ENCODE assay signal across 38 cellular contexts in the genomic region with DNA sequence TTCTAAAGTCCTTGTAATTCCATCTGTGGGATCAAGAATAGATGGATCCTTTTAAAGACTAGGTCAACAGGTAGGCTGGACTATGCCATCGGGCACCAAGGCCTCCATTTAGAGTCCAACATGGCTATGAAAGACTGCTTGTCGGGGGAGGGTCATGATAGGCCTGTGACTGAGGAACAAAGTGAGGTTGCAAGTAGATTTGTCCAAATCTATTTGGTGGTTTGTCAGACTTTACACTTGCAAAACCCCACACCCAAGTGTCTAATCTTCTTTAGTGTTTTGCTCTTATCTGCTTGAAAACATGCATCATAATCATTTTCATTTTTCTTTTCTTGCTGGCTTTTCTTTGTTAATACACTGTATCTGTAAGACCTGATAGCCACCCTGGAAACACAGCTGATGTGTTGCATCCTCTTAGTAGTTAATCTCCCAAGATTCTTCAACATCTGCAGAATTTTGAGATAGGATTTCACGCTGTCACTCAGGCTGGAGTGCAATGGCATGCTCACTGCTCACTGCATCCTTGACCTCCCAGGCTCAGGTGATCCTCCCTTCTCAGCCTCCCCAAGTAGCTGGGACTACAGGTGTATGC. TPM values are rescaled to one million over a fixed set of nuclear protein-coding genes. Genes with fewer than 3 reads are reported as not detected.
"Had no signal": no experiment of that assay in that cellular context is flagged by ENCODE, and none has a peak within 500 bp of the region (broad histone marks: within the 10 kb centered on the region; RNA-seq: fewer than 3 reads in every experiment).

No MANE protein-coding gene starts in this region.

- DNase-seq: activated CD4-positive, alpha-beta memory T cell treated with anti-CD3 and anti-CD28 coated beads for 36 hours; activated CD4-positive, alpha-beta T cell treated with anti-CD3 and anti-CD28 coated beads for 36 hours; activated CD4-positive, alpha-beta T cell treated with anti-CD3 and anti-CD28 coated beads, Interleukin-2, amount 10 ng/mL, durations not matched to agents 24 days and 14 days; activated CD4-positive, CD25-positive, alpha-beta regulatory T cell; activated CD4-positive, CD25-positive, alpha-beta regulatory T cell treated with anti-CD3 and anti-CD28 coated beads, Interleukin-2, amount 50 U/mL, for 72 hours; activated CD8-positive, alpha-beta memory T cell treated with anti-CD3 and anti-CD28 coated beads, Interleukin-2, amount 10 ng/mL, durations not matched to agents 7 days and 5 days; activated CD8-positive, alpha-beta memory T cell treated with anti-CD3 and anti-CD28 coated beads, Interleukin-2, amount 50 U/mL, for 4 hours; activated CD8-positive, alpha-beta T cell treated with anti-CD3 and anti-CD28 coated beads, Interleukin-2, amount 10 ng/mL, durations not matched to agents 7 days and 5 days; activated effector memory CD4-positive, alpha-beta T cell treated with anti-CD3 and anti-CD28 coated beads, Interleukin-2, amount 50 U/mL, for 16 hours; activated naive CD4-positive, alpha-beta T cell treated with anti-CD3 and anti-CD28 coated beads for 36 hours; activated naive CD8-positive, alpha-beta T cell treated with anti-CD3 and anti-CD28 coated beads for 36 hours; activated naive CD8-positive, alpha-beta T cell treated with anti-CD3 and anti-CD28 coated beads, Interleukin-2, amount 50 U/mL, for 24 hours; activated T-cell treated with anti-CD3 and anti-CD28 coated beads, Interleukin-2, amount 50 U/mL, for 1 hour; activated T-cell treated with anti-CD3 and anti-CD28 coated beads, Interleukin-2, amount 50 U/mL, for 48 hours; adrenal gland; amygdala; aorta; body of pancreas; central memory CD4-positive, alpha-beta T cell; cerebellar nuclear complex; colonic mucosa; effector CD8-positive, alpha-beta T cell; foreskin fibroblast; head of caudate nucleus; T-helper 1 cell; T-helper 17 cell; T1000 had no signal

- H3K27me3 ChIP-seq: adrenal gland, body of pancreas, breast epithelium, cardiac muscle cell, colonic mucosa had no signal

- H3K27me3 Mint-ChIP-seq: activated CD4-positive, alpha-beta memory T cell treated with anti-CD3 and anti-CD28 coated beads for 36 hours; activated CD4-positive, alpha-beta T cell treated with anti-CD3 and anti-CD28 coated beads for 36 hours; activated CD4-positive, alpha-beta T cell treated with anti-CD3 and anti-CD28 coated beads, Interleukin-2, amount 10 ng/mL, durations not matched to agents 24 days and 14 days; activated CD8-positive, alpha-beta memory T cell treated with anti-CD3 and anti-CD28 coated beads, Interleukin-2, amount 10 ng/mL, durations not matched to agents 7 days and 5 days; activated naive CD4-positive, alpha-beta T cell treated with anti-CD3 and anti-CD28 coated beads, Interleukin-2, amount 50 U/mL, for 24 hours; activated naive CD8-positive, alpha-beta T cell treated with anti-CD3 and anti-CD28 coated beads for 36 hours; activated naive CD8-positive, alpha-beta T cell treated with anti-CD3 and anti-CD28 coated beads, Interleukin-2, amount 50 U/mL, for 24 hours; T-helper 17 cell had no signal

- H3K4me1 Mint-ChIP-seq: activated naive CD8-positive, alpha-beta T cell treated with anti-CD3 and anti-CD28 coated beads for 36 hours had no signal

- H3K36me3 ChIP-seq: adrenal gland, breast epithelium, colonic mucosa had no signal

- H3K4me3 ChIP-seq: adrenal gland, body of pancreas, breast epithelium, cardiac muscle cell, colonic mucosa had no signal

- H3K4me3 Mint-ChIP-seq: activated CD4-positive, alpha-beta memory T cell treated with anti-CD3 and anti-CD28 coated beads for 36 hours; activated CD4-positive, alpha-beta T cell treated with anti-CD3 and anti-CD28 coated beads for 36 hours; activated CD4-positive, alpha-beta T cell treated with anti-CD3 and anti-CD28 coated beads, Interleukin-2, amount 10 ng/mL, durations not matched to agents 24 days and 14 days; activated CD8-positive, alpha-beta memory T cell treated with anti-CD3 and anti-CD28 coated beads, Interleukin-2, amount 10 ng/mL, durations not matched to agents 7 days and 5 days; activated CD8-positive, alpha-beta T cell treated with anti-CD3 and anti-CD28 coated beads, Interleukin-2, amount 10 ng/mL, durations not matched to agents 7 days and 5 days; activated naive CD4-positive, alpha-beta T cell treated with anti-CD3 and anti-CD28 coated beads for 36 hours; activated naive CD4-positive, alpha-beta T cell treated with anti-CD3 and anti-CD28 coated beads, Interleukin-2, amount 50 U/mL, for 24 hours; activated naive CD8-positive, alpha-beta T cell treated with anti-CD3 and anti-CD28 coated beads for 36 hours; activated naive CD8-positive, alpha-beta T cell treated with anti-CD3 and anti-CD28 coated beads, Interleukin-2, amount 50 U/mL, for 24 hours; activated T-helper 1 cell treated with anti-CD3 and anti-CD28 coated beads, Interleukin-12 subunit alpha, Interleukin-12 subunit beta, Interleukin-2, Interleukin-4 antibody, amounts not matched to agents 30 ng/mL and 10 ng/mL and 1 ng/mL, durations not matched to agents 14 hours and 24 hours and 36 hours; T-helper 17 cell; T-helper 2 cell treated with Interferon-gamma antibody and Interleukin-4, amounts not matched to agents 5 μg/mL and 100 μg/mL, for 36 hours had no signal

- H3K27ac ChIP-seq: adrenal gland, body of pancreas, breast epithelium, cardiac muscle cell, colonic mucosa, epithelial cell of prostate had no signal

- ATAC-seq: activated CD8-positive, alpha-beta memory T cell treated with anti-CD3 and anti-CD28 coated beads, Interleukin-2, amount 10 ng/mL, durations not matched to agents 7 days and 5 days; activated CD8-positive, alpha-beta T cell treated with anti-CD3 and anti-CD28 coated beads, Interleukin-2, amount 10 ng/mL, durations not matched to agents 7 days and 5 days; activated naive CD8-positive, alpha-beta T cell treated with anti-CD3 and anti-CD28 coated beads, Interleukin-2, amount 50 U/mL, for 24 hours; body of pancreas; esophagus mucosa; T-helper 17 cell had no signal

- H3K27ac Mint-ChIP-seq: activated CD4-positive, alpha-beta T cell treated with anti-CD3 and anti-CD28 coated beads, Interleukin-2, amount 10 ng/mL, durations not matched to agents 24 days and 14 days; activated CD8-positive, alpha-beta memory T cell treated with anti-CD3 and anti-CD28 coated beads, Interleukin-2, amount 10 ng/mL, durations not matched to agents 7 days and 5 days; activated CD8-positive, alpha-beta T cell treated with anti-CD3 and anti-CD28 coated beads, Interleukin-2, amount 10 ng/mL, durations not matched to agents 7 days and 5 days; activated naive CD4-positive, alpha-beta T cell treated with anti-CD3 and anti-CD28 coated beads for 36 hours; activated naive CD4-positive, alpha-beta T cell treated with anti-CD3 and anti-CD28 coated beads, Interleukin-2, amount 50 U/mL, for 24 hours; activated naive CD8-positive, alpha-beta T cell treated with anti-CD3 and anti-CD28 coated beads, Interleukin-2, amount 50 U/mL, for 24 hours; activated T-helper 1 cell treated with anti-CD3 and anti-CD28 coated beads, Interleukin-12 subunit alpha, Interleukin-12 subunit beta, Interleukin-2, Interleukin-4 antibody, amounts not matched to agents 30 ng/mL and 10 ng/mL and 1 ng/mL, durations not matched to agents 14 hours and 24 hours and 36 hours; activated T-helper 2 cell treated with anti-CD3 and anti-CD28 coated beads, Interferon-gamma antibody, Interleukin-2, Interleukin-4, amounts not matched to agents 10 μg/mL and 5 μg/mL and 100 μg/mL, durations not matched to agents 14 hours and 24 hours and 36 hours; T-helper 17 cell had no signal

- H3K9me3 Mint-ChIP-seq: activated CD4-positive, alpha-beta memory T cell treated with anti-CD3 and anti-CD28 coated beads for 36 hours; activated naive CD4-positive, alpha-beta T cell treated with anti-CD3 and anti-CD28 coated beads for 36 hours; activated naive CD4-positive, alpha-beta T cell treated with anti-CD3 and anti-CD28 coated beads, Interleukin-2, amount 50 U/mL, for 24 hours; activated naive CD8-positive, alpha-beta T cell treated with anti-CD3 and anti-CD28 coated beads for 36 hours; T-helper 2 cell treated with Interferon-gamma antibody and Interleukin-4, amounts not matched to agents 5 μg/mL and 100 μg/mL, for 36 hours had no signal

RNA-seq across cellular contexts. Expression of gene KCNK13, which starts 55.8 kb away (rescaled TPM):
- total RNA-seq: activated CD4-positive, alpha-beta memory T cell treated with anti-CD3 and anti-CD28 coated beads for 36 hours; activated CD4-positive, alpha-beta T cell treated with anti-CD3 and anti-CD28 coated beads for 36 hours; activated CD4-positive, alpha-beta T cell treated with anti-CD3 and anti-CD28 coated beads, Interleukin-2, amount 10 ng/mL, durations not matched to agents 24 days and 14 days; activated CD8-positive, alpha-beta memory T cell treated with anti-CD3 and anti-CD28 coated beads for 36 hours; activated naive CD4-positive, alpha-beta T cell treated with anti-CD3 and anti-CD28 coated beads for 36 hours; activated naive CD8-positive, alpha-beta T cell treated with anti-CD3 and anti-CD28 coated beads for 36 hours; activated T-helper 1 cell treated with anti-CD3 and anti-CD28 coated beads, Interleukin-12 subunit alpha, Interleukin-12 subunit beta, Interleukin-2, Interleukin-4 antibody, amounts not matched to agents 30 ng/mL and 10 ng/mL and 1 ng/mL, durations not matched to agents 14 hours and 24 hours and 36 hours; activated T-helper 2 cell treated with anti-CD3 and anti-CD28 coated beads, Interferon-gamma antibody, Interleukin-2, Interleukin-4, amounts not matched to agents 10 μg/mL and 5 μg/mL and 100 μg/mL, durations not matched to agents 14 hours and 24 hours and 36 hours; dermis microvascular lymphatic vessel endothelial cell; endothelial cell of umbilical vein had no signal
